Comparison of ENCODE assay signal across 23 cellular contexts in the genomic region with DNA sequence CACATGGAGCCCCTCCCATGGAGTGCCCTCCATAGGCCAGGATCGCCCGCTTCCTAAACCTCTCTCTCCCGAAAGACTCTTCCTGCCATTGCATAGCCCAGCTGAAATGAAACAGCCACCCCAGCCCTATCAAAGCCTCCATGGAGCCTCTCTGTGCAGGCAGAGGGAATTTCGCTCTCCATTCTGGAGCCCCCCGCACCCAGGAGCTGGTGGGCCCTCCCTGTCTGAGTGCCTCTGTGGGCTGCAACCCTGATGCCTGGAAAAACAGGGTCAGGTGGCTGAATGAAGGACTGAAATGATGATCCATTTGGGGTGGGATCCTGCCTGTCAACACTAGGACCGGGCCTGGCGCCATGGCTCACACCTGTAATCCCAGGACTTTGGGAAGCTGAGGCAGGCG.
DNase-seq lines count a peak whose midpoint lies in the region; ATAC-seq and TF ChIP-seq lines count a peak whose summit lies in the region.
"Had no signal": no experiment of that assay in that cellular context is flagged by ENCODE, and none has a peak within 500 bp of the region (broad histone marks: within the 10 kb centered on the region; RNA-seq: fewer than 3 reads in every experiment).

No MANE protein-coding gene starts in this region.

- H2AFZ ChIP-seq in neuronal stem cell (ENCODE audit: low read length), result no peak overlapping the region

- peaks cover 32% of the 10 kb centered on the region for H3K4me1 Mint-ChIP-seq in activated CD4-positive, alpha-beta T cell treated with anti-CD3 and anti-CD28 coated beads, Interleukin-2, amount 10 ng/mL, durations not matched to agents 24 days and 14 days
- H3K4me1 Mint-ChIP-seq in CD8-positive, alpha-beta T cell (ENCODE audit: low read depth), result peaks cover 73% of the 10 kb centered on the region
- peaks cover 59% of the 10 kb centered on the region for H3K4me1 Mint-ChIP-seq in activated naive CD8-positive, alpha-beta T cell treated with anti-CD3 and anti-CD28 coated beads, Interleukin-2, amount 50 U/mL, for 24 hours

- H3K9me3 Mint-ChIP-seq in activated CD4-positive, alpha-beta T cell treated with anti-CD3 and anti-CD28 coated beads, Interleukin-2, amount 10 ng/mL, durations not matched to agents 24 days and 14 days, result peaks cover 4% of the 10 kb centered on the region
- H3K9me3 Mint-ChIP-seq in CD8-positive, alpha-beta T cell, result peaks cover 2% of the 10 kb centered on the region
- H3K9me3 Mint-ChIP-seq in activated naive CD8-positive, alpha-beta T cell treated with anti-CD3 and anti-CD28 coated beads, Interleukin-2, amount 50 U/mL, for 24 hours, result no peaks in the 10 kb centered on the region

- TF ChIP-seq CTCF in CD8-positive, alpha-beta T cell (IDR thresholded peaks at IDR 0.05), result no peak
- TF ChIP-seq CTCF in brain microvascular endothelial cell (IDR thresholded peaks at IDR 0.05; ENCODE audit: low read depth, low read length, missing control alignments), result no peak

- H3K79me1 ChIP-seq in neuronal stem cell (ENCODE audit: low read depth, low read length), result peaks cover 9% of the 10 kb centered on the region

- H3K4me3 ChIP-seq in CD8-positive, alpha-beta T cell (ENCODE audit: low read depth, low read length), result no peak overlapping the region
- H3K4me3 ChIP-seq in neuronal stem cell (ENCODE audit: low read length in 2 of 2), result no peak overlapping the region
- H3K4me3 ChIP-seq in brain microvascular endothelial cell (ENCODE audit: low read depth, low read length), result no peak overlapping the region
- H3K4me3 ChIP-seq: heart left ventricle, MG63, ovary, right lobe of liver, transverse colon had no signal

- H3K4me3 Mint-ChIP-seq in activated CD4-positive, alpha-beta T cell treated with anti-CD3 and anti-CD28 coated beads, Interleukin-2, amount 10 ng/mL, durations not matched to agents 24 days and 14 days, result peak overlapping the region; percentile 0
- H3K4me3 Mint-ChIP-seq in CD8-positive, alpha-beta T cell, result peak overlapping the region; percentile 59
- no peak overlapping the region for H3K4me3 Mint-ChIP-seq in activated naive CD8-positive, alpha-beta T cell treated with anti-CD3 and anti-CD28 coated beads, Interleukin-2, amount 50 U/mL, for 24 hours
- H3K4me3 Mint-ChIP-seq: H9 had no signal

- ATAC-seq in CD8-positive, alpha-beta T cell, result no peak
- no peak for ATAC-seq in activated naive CD8-positive, alpha-beta T cell treated with anti-CD3 and anti-CD28 coated beads, Interleukin-2, amount 50 U/mL, for 24 hours
- ATAC-seq in HG02970 (IDR thresholded peaks at IDR 0.05; ENCODE audit: low FRiP score, unreplicated experiment) (no peak), GM21447 (IDR thresholded peaks at IDR 0.05; ENCODE audit: unreplicated experiment) (no peak)
- ATAC-seq: heart left ventricle, HepG2, left ventricle myocardium superior had no signal

- no peak overlapping the region for H2BK120ac ChIP-seq in neuronal stem cell (ENCODE audit: low read depth, low read length)

- H4K91ac ChIP-seq in neuronal stem cell (ENCODE audit: low read depth, low read length, poor library complexity), result no peak overlapping the region

- H3K14ac ChIP-seq in neuronal stem cell (ENCODE audit: low read length), result no peak overlapping the region

- no peak overlapping the region for H3K27ac ChIP-seq in CD8-positive, alpha-beta T cell (ENCODE audit: low read depth, low read length)
- H3K27ac ChIP-seq in neuronal stem cell (replicated peaks; ENCODE audit: low read length) (no peak overlapping the region), brain microvascular endothelial cell (no peak overlapping the region)
- H3K27ac ChIP-seq: right lobe of liver, transverse colon, WERI-Rb-1 had no signal

- peak overlapping the region; percentile 89 for H2AK5ac ChIP-seq in neuronal stem cell (ENCODE audit: low read depth, low read length)

- no peaks in the 10 kb centered on the region for H3K27me3 ChIP-seq in CD8-positive, alpha-beta T cell (ENCODE audit: insufficient read depth, low read length)
- H3K27me3 ChIP-seq in neuronal stem cell (ENCODE audit: control insufficient read depth in 3 of 3, insufficient read depth in 3 of 3, low read depth in 1 of 3, low read length in 3 of 3), result no peaks in the 10 kb centered on the region
- H3K27me3 ChIP-seq in brain microvascular endothelial cell (replicated peaks), result no peaks in the 10 kb centered on the region
- H3K27me3 ChIP-seq: heart left ventricle, MG63, ovary, right lobe of liver, transverse colon had no signal

- no CpG with 5 or more reads among the region's 8 CpGs for WGBS in neuronal stem cell (ENCODE audit: extremely low coverage in 2 of 2, insufficient read length in 2 of 2, insufficient replicate concordance in 1 of 2), 2 donors

- peak overlapping the region; percentile 78 for H2BK5ac ChIP-seq in neuronal stem cell (ENCODE audit: low read length)

- H3K23ac ChIP-seq in neuronal stem cell (ENCODE audit: low read depth, low read length, poor library complexity), result no peak overlapping the region

- peaks cover 4% of the 10 kb centered on the region for H3K36me3 ChIP-seq in CD8-positive, alpha-beta T cell (ENCODE audit: insufficient read depth, low read length)
- H3K36me3 ChIP-seq in neuronal stem cell (replicated peaks in 1 of 2; ENCODE audit: control insufficient read depth in 2 of 2, insufficient read depth in 2 of 2, low read length in 2 of 2) (peaks cover 2 to 10% of the 10 kb centered on the region in 2 donors), brain microvascular endothelial cell (replicated peaks) (no peaks in the 10 kb centered on the region)
- H3K36me3 ChIP-seq: MG63, ovary, right lobe of liver, transverse colon had no signal

- H3K4me1 ChIP-seq in CD8-positive, alpha-beta T cell (ENCODE audit: insufficient read depth, low read length), result peaks cover 56% of the 10 kb centered on the region
- H3K4me1 ChIP-seq in neuronal stem cell (ENCODE audit: control insufficient read depth in 2 of 2, insufficient read depth in 1 of 2, low read depth in 1 of 2, low read length in 2 of 2), result peaks cover 19 to 29% of the 10 kb centered on the region in 2 donors

- in situ Hi-C loops in brain microvascular endothelial cell (cut with HindIII; ENCODE audit: low pct_ligation_motif_present, low sequenced_read_pairs), result no loop called here

- no peaks in the 10 kb centered on the region for H3K9me3 ChIP-seq in CD8-positive, alpha-beta T cell (ENCODE audit: low read length)
- H3K9me3 ChIP-seq in neuronal stem cell (replicated peaks in 1 of 2; ENCODE audit: control insufficient read depth in 2 of 2, insufficient read depth in 1 of 2, low read depth in 1 of 2, low read length in 2 of 2), result no peaks in the 10 kb centered on the region
- H3K9me3 ChIP-seq: heart left ventricle, MG63, ovary, right lobe of liver, transverse colon had no signal

- H2BK12ac ChIP-seq in neuronal stem cell (ENCODE audit: low read length), result no peak overlapping the region

- H3K36me3 Mint-ChIP-seq in activated CD4-positive, alpha-beta T cell treated with anti-CD3 and anti-CD28 coated beads, Interleukin-2, amount 10 ng/mL, durations not matched to agents 24 days and 14 days (ENCODE audit: low read depth), result peaks cover 19% of the 10 kb centered on the region
- peaks cover 19% of the 10 kb centered on the region for H3K36me3 Mint-ChIP-seq in CD8-positive, alpha-beta T cell
- peaks cover 14% of the 10 kb centered on the region for H3K36me3 Mint-ChIP-seq in activated naive CD8-positive, alpha-beta T cell treated with anti-CD3 and anti-CD28 coated beads, Interleukin-2, amount 50 U/mL, for 24 hours (ENCODE audit: low read depth)

- intact Hi-C loops in activated CD4-positive, alpha-beta T cell treated with anti-CD3 and anti-CD28 coated beads, Interleukin-2, amount 10 ng/mL, durations not matched to agents 24 days and 14 days (cut with micrococcal nuclease), result no loop called here
- intact Hi-C loops in CD8-positive, alpha-beta T cell (cut with DNase I, micrococcal nuclease), result loop anchor here (5.0 kb wide), 2 partner anchors 40 to 105 kb away; no protein-coding TSS in a partner anchor

- H3K4ac ChIP-seq in neuronal stem cell (ENCODE audit: low read length), result no peak overlapping the region

- peak overlapping the region; percentile 33 for H2BK15ac ChIP-seq in neuronal stem cell (ENCODE audit: low read length)

- H3K9ac ChIP-seq in neuronal stem cell (ENCODE audit: low read depth, low read length, poor library complexity), result no peak overlapping the region

- POLR2A ChIA-PET in CD8-positive, alpha-beta T cell (lab: Charles Lee), result interaction anchor here (1.3 to 2.3 kb wide), 5 partner anchors 10 to 103 kb away, joined by 5 to 15 read pairs (median 6); no protein-coding TSS in a partner anchor

- H3K27ac Mint-ChIP-seq in activated CD4-positive, alpha-beta T cell treated with anti-CD3 and anti-CD28 coated beads, Interleukin-2, amount 10 ng/mL, durations not matched to agents 24 days and 14 days, result no peak overlapping the region
- H3K27ac Mint-ChIP-seq in CD8-positive, alpha-beta T cell, result peak overlapping the region; percentile 92
- H3K27ac Mint-ChIP-seq in activated naive CD8-positive, alpha-beta T cell treated with anti-CD3 and anti-CD28 coated beads, Interleukin-2, amount 50 U/mL, for 24 hours, result peak overlapping the region; percentile 64

- DNase-seq in activated CD4-positive, alpha-beta T cell treated with anti-CD3 and anti-CD28 coated beads, Interleukin-2, amount 10 ng/mL, durations not matched to agents 24 days and 14 days, result no peak
- no peak for DNase-seq in activated CD4-positive, alpha-beta T cell treated with anti-CD3 and anti-CD28 coated beads for 1 hour
- no peak for DNase-seq in CD8-positive, alpha-beta T cell
- DNase-seq in activated naive CD8-positive, alpha-beta T cell treated with anti-CD3 and anti-CD28 coated beads, Interleukin-2, amount 50 U/mL, for 24 hours, result no peak
- no peak for DNase-seq in neuronal stem cell (ENCODE audit: low spot score)
- no peak for DNase-seq in brain microvascular endothelial cell
- DNase-seq: 8988T, activated gamma-delta T cell treated with Interleukin-2 at 50 U/mL for 16 hours, DMS 273 treated with DMSO at 0.1 percent for 48 hours, GDM1, H9, heart left ventricle, MG63, NCI-H1436 treated with DMSO at 0.1 percent for 48 hours, ovary, right lobe of liver, T-helper 2 cell, transverse colon, WERI-Rb-1 had no signal

- CTCF ChIA-PET in CD8-positive, alpha-beta T cell (lab: Charles Lee), result interaction anchor here (0.9 to 5.5 kb wide), 9 partner anchors 10 to 109 kb away, joined by 3 to 50 read pairs (median 4); no protein-coding TSS in a partner anchor

- no peak overlapping the region for H3K4me2 ChIP-seq in neuronal stem cell (ENCODE audit: insufficient read depth, low read length, poor library complexity, severe bottlenecking)

- H3K27me3 Mint-ChIP-seq in activated CD4-positive, alpha-beta T cell treated with anti-CD3 and anti-CD28 coated beads, Interleukin-2, amount 10 ng/mL, durations not matched to agents 24 days and 14 days, result peaks cover 2% of the 10 kb centered on the region
- H3K27me3 Mint-ChIP-seq in CD8-positive, alpha-beta T cell (ENCODE audit: low read depth), result no peaks in the 10 kb centered on the region
- no peaks in the 10 kb centered on the region for H3K27me3 Mint-ChIP-seq in activated naive CD8-positive, alpha-beta T cell treated with anti-CD3 and anti-CD28 coated beads, Interleukin-2, amount 50 U/mL, for 24 hours

- H4K8ac ChIP-seq in neuronal stem cell (ENCODE audit: low read depth, low read length), result no peak overlapping the region

- H3K18ac ChIP-seq in neuronal stem cell (ENCODE audit: low read length), result peak overlapping the region; percentile 77
